Comparison of ENCODE assay signal across 16 cellular contexts in genomic region chr2:241096979-241097378, GRCh38. TPM values are rescaled to one million over a fixed set of nuclear protein-coding genes. Genes with fewer than 3 reads are reported as not detected.
DNase-seq lines count a peak whose midpoint lies in the region; ATAC-seq and TF ChIP-seq lines count a peak whose summit lies in the region.
"Had no signal": no experiment of that assay in that cellular context is flagged by ENCODE, and none has a peak within 500 bp of the region (broad histone marks: within the 10 kb centered on the region; RNA-seq: fewer than 3 reads in every experiment).

No MANE protein-coding gene starts in this region.

- peaks cover 8 to 54% (median 27%) of the 10 kb centered on the region in 4 donors for H3K4me1 ChIP-seq in stomach
- H3K4me1 ChIP-seq: breast epithelium, uterus had no signal

- H3K36me3 Mint-ChIP-seq in activated T-cell treated with anti-CD3 and anti-CD28 coated beads, Interleukin-2, amount 50 U/mL, for 24 hours (ENCODE audit: low read depth): peaks cover 96% of the 10 kb centered on the region

- no peaks in the 10 kb centered on the region for H3K9me3 Mint-ChIP-seq in activated T-cell treated with anti-CD3 and anti-CD28 coated beads, Interleukin-2, amount 50 U/mL, for 24 hours
- H3K9me3 Mint-ChIP-seq: immature natural killer cell had no signal

- no peak for TF ChIP-seq CTCF in stomach (IDR thresholded peaks at IDR 0.05)

- H3K36me3 ChIP-seq in stomach: peaks cover 28 to 85% (median 78%) of the 10 kb centered on the region in 4 donors
- H3K36me3 ChIP-seq: uterus had no signal

- H3K9me3 ChIP-seq in stomach: no peaks in the 10 kb centered on the region
- H3K9me3 ChIP-seq: breast epithelium, uterus had no signal

- no peak for DNase-seq in activated T-cell treated with anti-CD3 and anti-CD28 coated beads, Interleukin-2, amount 50 U/mL, for 24 hours
- DNase-seq in activated T-cell treated with anti-CD3 and anti-CD28 coated beads for 4 hours: no peak
- peak; percentile 20 for DNase-seq in islet precursor cell
- no peak for DNase-seq in stomach
- no peak for DNase-seq in retina
- DNase-seq: DMS79, foreskin melanocyte, immature natural killer cell, NCI-H2081 treated with DMSO at 0.1 percent for 48 hours, posterior cingulate gyrus, SIG-M5, uterus had no signal

- peak overlapping the region; percentile 98 for H3K27ac Mint-ChIP-seq in activated T-cell treated with anti-CD3 and anti-CD28 coated beads, Interleukin-2, amount 50 U/mL, for 24 hours

- WGBS in stomach, 5 donors: 82 to 90% (median 88%) methylated on average over 8 of the region's 8 CpGs

- H3K4me3 Mint-ChIP-seq in activated T-cell treated with anti-CD3 and anti-CD28 coated beads, Interleukin-2, amount 50 U/mL, for 24 hours: peak overlapping the region; percentile 46

- no peak for TF ChIP-seq POLR2A in stomach (IDR thresholded peaks at IDR 0.05)

- no peak overlapping the region for H3K27ac ChIP-seq in stomach
- H3K27ac ChIP-seq: breast epithelium, uterus had no signal

- H3K27me3 ChIP-seq in stomach: no peaks in the 10 kb centered on the region
- H3K27me3 ChIP-seq: breast epithelium, uterus had no signal

- ATAC-seq in GM19463 (IDR thresholded peaks at IDR 0.05; ENCODE audit: unreplicated experiment) (peak; percentile 56), HG03378 (IDR thresholded peaks at IDR 0.05; ENCODE audit: unreplicated experiment) (peak; percentile 37), GM18909 (IDR thresholded peaks at IDR 0.05; ENCODE audit: poor library complexity, unreplicated experiment) (no peak)

- intact Hi-C loops in stomach (cut with DNase I; ENCODE audit: low total_unique reads): no loop called here

- H3K4me3 ChIP-seq in stomach: no peak overlapping the region
- H3K4me3 ChIP-seq: breast epithelium, uterus had no signal

- H3K27me3 Mint-ChIP-seq in activated T-cell treated with anti-CD3 and anti-CD28 coated beads, Interleukin-2, amount 50 U/mL, for 24 hours: no peaks in the 10 kb centered on the region

- peaks cover 74% of the 10 kb centered on the region for H3K4me1 Mint-ChIP-seq in activated T-cell treated with anti-CD3 and anti-CD28 coated beads, Interleukin-2, amount 50 U/mL, for 24 hours (ENCODE audit: low read depth)

- no peak for TF ChIP-seq EP300 in stomach (IDR thresholded peaks at IDR 0.05)

RNA-seq across cellular contexts. Expression of gene MTERF4, which starts 5.1 kb away (rescaled TPM):
- 10 to 100 TPM in 4 of 5 donors, 1 to 10 TPM in 1; 3.2 to 85.7 (median 40.9) TPM for total RNA-seq in stomach
- polyA plus RNA-seq in stomach: 10 to 100 TPM; 19.4 to 28.6 (median 24.3) TPM

RNA-seq across cellular contexts. Expression of gene PASK, which starts 52.3 kb away (rescaled TPM):
- total RNA-seq in stomach: 10 to 100 TPM in 3 of 5 donors, 1 to 10 TPM in 1, under 1 TPM in 1; 0.58 to 56.7 (median 10.5) TPM
- polyA plus RNA-seq in stomach: 1 to 10 TPM; 1.3 to 6.5 (median 4.0) TPM

RNA-seq across cellular contexts. Expression of gene PPP1R7, which starts 53.3 kb away (rescaled TPM):
- 100 to 1,000 TPM in 1 of 5 donors, 10 to 100 TPM in 4; 22.8 to 126 (median 40.9) TPM for total RNA-seq in stomach
- polyA plus RNA-seq in stomach: 10 to 100 TPM; 61.2 to 99.4 (median 61.4) TPM
